Comparison of ENCODE assay signal across 2 cellular contexts in genomic region chr4:109125084-109125483, GRCh38.
TF ChIP-seq lines count a peak whose summit lies in the region.

No MANE protein-coding gene starts in this region.

TF ChIP-seq in GM23338, 12 proteins besides CTCF, POLR2A, EP300 and RAD21:
- TF ChIP-seq, protein P1, sequence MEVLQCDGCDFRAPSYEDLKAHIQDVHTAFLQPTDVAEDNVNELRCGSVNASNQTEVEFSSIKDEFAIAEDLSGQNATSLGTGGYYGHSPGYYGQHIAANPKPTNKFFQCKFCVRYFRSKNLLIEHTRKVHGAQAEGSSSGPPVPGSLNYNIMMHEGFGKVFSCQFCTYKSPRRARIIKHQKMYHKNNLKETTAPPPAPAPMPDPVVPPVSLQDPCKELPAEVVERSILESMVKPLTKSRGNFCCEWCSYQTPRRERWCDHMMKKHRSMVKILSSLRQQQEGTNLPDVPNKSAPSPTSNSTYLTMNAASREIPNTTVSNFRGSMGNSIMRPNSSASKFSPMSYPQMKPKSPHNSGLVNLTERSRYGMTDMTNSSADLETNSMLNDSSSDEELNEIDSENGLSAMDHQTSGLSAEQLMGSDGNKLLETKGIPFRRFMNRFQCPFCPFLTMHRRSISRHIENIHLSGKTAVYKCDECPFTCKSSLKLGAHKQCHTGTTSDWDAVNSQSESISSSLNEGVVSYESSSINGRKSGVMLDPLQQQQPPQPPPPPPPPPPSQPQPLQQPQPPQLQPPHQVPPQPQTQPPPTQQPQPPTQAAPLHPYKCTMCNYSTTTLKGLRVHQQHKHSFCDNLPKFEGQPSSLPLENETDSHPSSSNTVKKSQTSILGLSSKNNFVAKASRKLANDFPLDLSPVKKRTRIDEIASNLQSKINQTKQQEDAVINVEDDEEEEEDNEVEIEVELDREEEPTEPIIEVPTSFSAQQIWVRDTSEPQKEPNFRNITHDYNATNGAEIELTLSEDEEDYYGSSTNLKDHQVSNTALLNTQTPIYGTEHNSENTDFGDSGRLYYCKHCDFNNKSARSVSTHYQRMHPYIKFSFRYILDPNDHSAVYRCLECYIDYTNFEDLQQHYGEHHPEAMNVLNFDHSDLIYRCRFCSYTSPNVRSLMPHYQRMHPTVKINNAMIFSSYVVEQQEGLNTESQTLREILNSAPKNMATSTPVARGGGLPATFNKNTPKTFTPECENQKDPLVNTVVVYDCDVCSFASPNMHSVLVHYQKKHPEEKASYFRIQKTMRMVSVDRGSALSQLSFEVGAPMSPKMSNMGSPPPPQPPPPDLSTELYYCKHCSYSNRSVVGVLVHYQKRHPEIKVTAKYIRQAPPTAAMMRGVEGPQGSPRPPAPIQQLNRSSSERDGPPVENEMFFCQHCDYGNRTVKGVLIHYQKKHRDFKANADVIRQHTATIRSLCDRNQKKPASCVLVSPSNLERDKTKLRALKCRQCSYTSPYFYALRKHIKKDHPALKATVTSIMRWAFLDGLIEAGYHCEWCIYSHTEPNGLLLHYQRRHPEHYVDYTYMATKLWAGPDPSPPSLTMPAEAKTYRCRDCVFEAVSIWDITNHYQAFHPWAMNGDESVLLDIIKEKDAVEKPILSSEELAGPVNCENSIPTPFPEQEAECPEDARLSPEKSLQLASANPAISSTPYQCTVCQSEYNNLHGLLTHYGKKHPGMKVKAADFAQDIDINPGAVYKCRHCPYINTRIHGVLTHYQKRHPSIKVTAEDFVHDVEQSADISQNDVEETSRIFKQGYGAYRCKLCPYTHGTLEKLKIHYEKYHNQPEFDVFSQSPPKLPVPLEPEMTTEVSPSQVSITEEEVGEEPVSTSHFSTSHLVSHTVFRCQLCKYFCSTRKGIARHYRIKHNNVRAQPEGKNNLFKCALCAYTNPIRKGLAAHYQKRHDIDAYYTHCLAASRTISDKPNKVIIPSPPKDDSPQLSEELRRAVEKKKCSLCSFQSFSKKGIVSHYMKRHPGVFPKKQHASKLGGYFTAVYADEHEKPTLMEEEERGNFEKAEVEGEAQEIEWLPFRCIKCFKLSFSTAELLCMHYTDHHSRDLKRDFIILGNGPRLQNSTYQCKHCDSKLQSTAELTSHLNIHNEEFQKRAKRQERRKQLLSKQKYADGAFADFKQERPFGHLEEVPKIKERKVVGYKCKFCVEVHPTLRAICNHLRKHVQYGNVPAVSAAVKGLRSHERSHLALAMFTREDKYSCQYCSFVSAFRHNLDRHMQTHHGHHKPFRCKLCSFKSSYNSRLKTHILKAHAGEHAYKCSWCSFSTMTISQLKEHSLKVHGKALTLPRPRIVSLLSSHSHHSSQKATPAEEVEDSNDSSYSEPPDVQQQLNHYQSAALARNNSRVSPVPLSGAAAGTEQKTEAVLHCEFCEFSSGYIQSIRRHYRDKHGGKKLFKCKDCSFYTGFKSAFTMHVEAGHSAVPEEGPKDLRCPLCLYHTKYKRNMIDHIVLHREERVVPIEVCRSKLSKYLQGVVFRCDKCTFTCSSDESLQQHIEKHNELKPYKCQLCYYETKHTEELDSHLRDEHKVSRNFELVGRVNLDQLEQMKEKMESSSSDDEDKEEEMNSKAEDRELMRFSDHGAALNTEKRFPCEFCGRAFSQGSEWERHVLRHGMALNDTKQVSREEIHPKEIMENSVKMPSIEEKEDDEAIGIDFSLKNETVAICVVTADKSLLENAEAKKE (CRISPR knock-in tag; IDR thresholded peaks at IDR 0.05) = no peak
- no peak for TF ChIP-seq CREB1 (CRISPR knock-in tag; IDR thresholded peaks at IDR 0.05; ENCODE audit: low read depth)
- TF ChIP-seq JUNB (IDR thresholded peaks at IDR 0.05; ENCODE audit: unreplicated experiment) = no peak
- no peak for TF ChIP-seq ETS1 (IDR thresholded peaks at IDR 0.05)
- TF ChIP-seq POLR2AphosphoS5 (IDR thresholded peaks at IDR 0.05; ENCODE audit: low read depth) = no peak
- TF ChIP-seq, protein P2, sequence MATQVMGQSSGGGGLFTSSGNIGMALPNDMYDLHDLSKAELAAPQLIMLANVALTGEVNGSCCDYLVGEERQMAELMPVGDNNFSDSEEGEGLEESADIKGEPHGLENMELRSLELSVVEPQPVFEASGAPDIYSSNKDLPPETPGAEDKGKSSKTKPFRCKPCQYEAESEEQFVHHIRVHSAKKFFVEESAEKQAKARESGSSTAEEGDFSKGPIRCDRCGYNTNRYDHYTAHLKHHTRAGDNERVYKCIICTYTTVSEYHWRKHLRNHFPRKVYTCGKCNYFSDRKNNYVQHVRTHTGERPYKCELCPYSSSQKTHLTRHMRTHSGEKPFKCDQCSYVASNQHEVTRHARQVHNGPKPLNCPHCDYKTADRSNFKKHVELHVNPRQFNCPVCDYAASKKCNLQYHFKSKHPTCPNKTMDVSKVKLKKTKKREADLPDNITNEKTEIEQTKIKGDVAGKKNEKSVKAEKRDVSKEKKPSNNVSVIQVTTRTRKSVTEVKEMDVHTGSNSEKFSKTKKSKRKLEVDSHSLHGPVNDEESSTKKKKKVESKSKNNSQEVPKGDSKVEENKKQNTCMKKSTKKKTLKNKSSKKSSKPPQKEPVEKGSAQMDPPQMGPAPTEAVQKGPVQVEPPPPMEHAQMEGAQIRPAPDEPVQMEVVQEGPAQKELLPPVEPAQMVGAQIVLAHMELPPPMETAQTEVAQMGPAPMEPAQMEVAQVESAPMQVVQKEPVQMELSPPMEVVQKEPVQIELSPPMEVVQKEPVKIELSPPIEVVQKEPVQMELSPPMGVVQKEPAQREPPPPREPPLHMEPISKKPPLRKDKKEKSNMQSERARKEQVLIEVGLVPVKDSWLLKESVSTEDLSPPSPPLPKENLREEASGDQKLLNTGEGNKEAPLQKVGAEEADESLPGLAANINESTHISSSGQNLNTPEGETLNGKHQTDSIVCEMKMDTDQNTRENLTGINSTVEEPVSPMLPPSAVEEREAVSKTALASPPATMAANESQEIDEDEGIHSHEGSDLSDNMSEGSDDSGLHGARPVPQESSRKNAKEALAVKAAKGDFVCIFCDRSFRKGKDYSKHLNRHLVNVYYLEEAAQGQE (IDR thresholded peaks at IDR 0.05; ENCODE audit: unreplicated experiment) = no peak
- TF ChIP-seq EZH2 (IDR thresholded peaks at IDR 0.05; ENCODE audit: low read depth, unreplicated experiment) = no peak
- no peak for TF ChIP-seq EZH2phosphoT487 (IDR thresholded peaks at IDR 0.05; ENCODE audit: unreplicated experiment)
- TF ChIP-seq NANOG (IDR thresholded peaks at IDR 0.05; ENCODE audit: borderline replicate concordance) = no peak
- TF ChIP-seq ZNF114 (CRISPR knock-in tag; IDR thresholded peaks at IDR 0.05) = no peak
- TF ChIP-seq STAT1 (IDR thresholded peaks at IDR 0.05; ENCODE audit: unreplicated experiment) = no peak
- TF ChIP-seq ZNF331 (CRISPR knock-in tag; IDR thresholded peaks at IDR 0.05; ENCODE audit: low read depth) = no peak

TF ChIP-seq in K562, 482 proteins besides CTCF, POLR2A, EP300 and RAD21 (continued from another document and continues in another):
- no peak for TF ChIP-seq FOSL1 (tag; conservative IDR thresholded peaks at IDR 0.05)
- TF ChIP-seq ZNF212 (CRISPR knock-in tag; IDR thresholded peaks at IDR 0.05) = no peak
- TF ChIP-seq ZNF77 (CRISPR knock-in tag; IDR thresholded peaks at IDR 0.05) = no peak
- peak; percentile 96 for TF ChIP-seq ZNF316 (IDR thresholded peaks at IDR 0.05)
- no peak for TF ChIP-seq ZNF197 (CRISPR knock-in tag; IDR thresholded peaks at IDR 0.05; ENCODE audit: low read depth)
- TF ChIP-seq ETV1 (tag; conservative IDR thresholded peaks at IDR 0.05; ENCODE audit: low read depth) = peak; percentile 77
- TF ChIP-seq ASH1L (IDR thresholded peaks at IDR 0.05; ENCODE audit: borderline replicate concordance, low read depth, partially characterized antibody) = no peak
- no peak for TF ChIP-seq POLR3A (IDR thresholded peaks at IDR 0.05; ENCODE audit: borderline replicate concordance, extremely low read depth, insufficient read depth, insufficient read length)
- no peak for TF ChIP-seq FOXP1 (CRISPR knock-in tag; IDR thresholded peaks at IDR 0.05)
- TF ChIP-seq, protein P3, sequence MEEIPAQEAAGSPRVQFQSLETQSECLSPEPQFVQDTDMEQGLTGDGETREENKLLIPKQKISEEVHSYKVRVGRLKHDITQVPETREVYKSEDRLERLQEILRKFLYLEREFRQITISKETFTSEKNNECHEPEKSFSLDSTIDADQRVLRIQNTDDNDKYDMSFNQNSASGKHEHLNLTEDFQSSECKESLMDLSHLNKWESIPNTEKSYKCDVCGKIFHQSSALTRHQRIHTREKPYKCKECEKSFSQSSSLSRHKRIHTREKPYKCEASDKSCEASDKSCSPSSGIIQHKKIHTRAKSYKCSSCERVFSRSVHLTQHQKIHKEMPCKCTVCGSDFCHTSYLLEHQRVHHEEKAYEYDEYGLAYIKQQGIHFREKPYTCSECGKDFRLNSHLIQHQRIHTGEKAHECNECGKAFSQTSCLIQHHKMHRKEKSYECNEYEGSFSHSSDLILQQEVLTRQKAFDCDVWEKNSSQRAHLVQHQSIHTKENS (CRISPR knock-in tag; IDR thresholded peaks at IDR 0.05) = no peak
- no peak for TF ChIP-seq SMARCB1 (IDR thresholded peaks at IDR 0.05; ENCODE audit: insufficient read length, low read depth)
- TF ChIP-seq ZBTB43 (CRISPR knock-in tag; IDR thresholded peaks at IDR 0.05) = no peak
- TF ChIP-seq POLR2H (tag; IDR thresholded peaks at IDR 0.05; ENCODE audit: low read depth) = no peak
- TF ChIP-seq LEF1 (IDR thresholded peaks at IDR 0.05) = 0 out of 2 replicates have a peak, but pooled peaks have one; percentile 22
- TF ChIP-seq ZNF75A (CRISPR knock-in tag; IDR thresholded peaks at IDR 0.05) = no peak
- peak; percentile 64 for TF ChIP-seq MAFF (IDR thresholded peaks at IDR 0.05; ENCODE audit: low read length)
- TF ChIP-seq SOX6 (IDR thresholded peaks at IDR 0.05) = no peak
- TF ChIP-seq RFX7 (CRISPR knock-in tag; IDR thresholded peaks at IDR 0.05) = no peak
- TF ChIP-seq, protein P4, sequence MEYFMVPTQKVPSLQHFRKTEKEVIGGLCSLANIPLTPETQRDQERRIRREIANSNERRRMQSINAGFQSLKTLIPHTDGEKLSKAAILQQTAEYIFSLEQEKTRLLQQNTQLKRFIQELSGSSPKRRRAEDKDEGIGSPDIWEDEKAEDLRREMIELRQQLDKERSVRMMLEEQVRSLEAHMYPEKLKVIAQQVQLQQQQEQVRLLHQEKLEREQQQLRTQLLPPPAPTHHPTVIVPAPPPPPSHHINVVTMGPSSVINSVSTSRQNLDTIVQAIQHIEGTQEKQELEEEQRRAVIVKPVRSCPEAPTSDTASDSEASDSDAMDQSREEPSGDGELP (CRISPR knock-in tag; IDR thresholded peaks at IDR 0.05; ENCODE audit: borderline replicate concordance) = no peak
- peak; percentile 54; the same call in 1 of the 2 replicates for TF ChIP-seq DPF2 (IDR thresholded peaks at IDR 0.05)
- no peak for TF ChIP-seq SETDB1 (IDR thresholded peaks at IDR 0.05; ENCODE audit: low read length)
- no peak for TF ChIP-seq MTA3 (IDR thresholded peaks at IDR 0.05; ENCODE audit: borderline replicate concordance)
- TF ChIP-seq ZNF175 (CRISPR knock-in tag; IDR thresholded peaks at IDR 0.05; ENCODE audit: low read depth) = no peak
- no peak for TF ChIP-seq NFYB (IDR thresholded peaks at IDR 0.05; ENCODE audit: extremely low read depth, insufficient read length)
- TF ChIP-seq ZNF778 (CRISPR knock-in tag; IDR thresholded peaks at IDR 0.05) = no peak
- no peak for TF ChIP-seq U2AF1 (optimal IDR thresholded peaks at IDR 0.05; ENCODE audit: low read depth, low read length)
- TF ChIP-seq, protein P5, sequence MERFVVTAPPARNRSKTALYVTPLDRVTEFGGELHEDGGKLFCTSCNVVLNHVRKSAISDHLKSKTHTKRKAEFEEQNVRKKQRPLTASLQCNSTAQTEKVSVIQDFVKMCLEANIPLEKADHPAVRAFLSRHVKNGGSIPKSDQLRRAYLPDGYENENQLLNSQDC (CRISPR knock-in tag; IDR thresholded peaks at IDR 0.05) = no peak
- TF ChIP-seq JUND (IDR thresholded peaks at IDR 0.05; ENCODE audit: borderline replicate concordance, low read depth, low read length) = 0 out of 2 replicates have a peak, but pooled peaks have one; percentile 5
- TF ChIP-seq JUND (tag; IDR thresholded peaks at IDR 0.05; ENCODE audit: borderline replicate concordance, low read depth, low read length) = peak; percentile 50; the same call in 2 of the 3 replicates
- TF ChIP-seq SMAD4 (CRISPR knock-in tag; conservative IDR thresholded peaks at IDR 0.05) = no peak
- peak; percentile 78 for TF ChIP-seq CEBPB (tag; IDR thresholded peaks at IDR 0.05)
- TF ChIP-seq, protein P6, sequence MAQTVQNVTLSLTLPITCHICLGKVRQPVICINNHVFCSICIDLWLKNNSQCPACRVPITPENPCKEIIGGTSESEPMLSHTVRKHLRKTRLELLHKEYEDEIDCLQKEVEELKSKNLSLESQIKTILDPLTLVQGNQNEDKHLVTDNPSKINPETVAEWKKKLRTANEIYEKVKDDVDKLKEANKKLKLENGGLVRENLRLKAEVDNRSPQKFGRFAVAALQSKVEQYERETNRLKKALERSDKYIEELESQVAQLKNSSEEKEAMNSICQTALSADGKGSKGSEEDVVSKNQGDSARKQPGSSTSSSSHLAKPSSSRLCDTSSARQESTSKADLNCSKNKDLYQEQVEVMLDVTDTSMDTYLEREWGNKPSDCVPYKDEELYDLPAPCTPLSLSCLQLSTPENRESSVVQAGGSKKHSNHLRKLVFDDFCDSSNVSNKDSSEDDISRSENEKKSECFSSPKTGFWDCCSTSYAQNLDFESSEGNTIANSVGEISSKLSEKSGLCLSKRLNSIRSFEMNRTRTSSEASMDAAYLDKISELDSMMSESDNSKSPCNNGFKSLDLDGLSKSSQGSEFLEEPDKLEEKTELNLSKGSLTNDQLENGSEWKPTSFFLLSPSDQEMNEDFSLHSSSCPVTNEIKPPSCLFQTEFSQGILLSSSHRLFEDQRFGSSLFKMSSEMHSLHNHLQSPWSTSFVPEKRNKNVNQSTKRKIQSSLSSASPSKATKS (CRISPR knock-in tag; IDR thresholded peaks at IDR 0.05) = no peak
- TF ChIP-seq, protein P7, sequence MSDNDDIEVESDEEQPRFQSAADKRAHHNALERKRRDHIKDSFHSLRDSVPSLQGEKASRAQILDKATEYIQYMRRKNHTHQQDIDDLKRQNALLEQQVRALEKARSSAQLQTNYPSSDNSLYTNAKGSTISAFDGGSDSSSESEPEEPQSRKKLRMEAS (CRISPR knock-in tag; IDR thresholded peaks at IDR 0.05) = no peak
- no peak for TF ChIP-seq GABPB2 (CRISPR knock-in tag; conservative IDR thresholded peaks at IDR 0.05)
- peak; percentile 34 for TF ChIP-seq PKNOX1 (IDR thresholded peaks at IDR 0.05)
